Comparison of ENCODE assay signal across 29 cellular contexts in the genomic region with DNA sequence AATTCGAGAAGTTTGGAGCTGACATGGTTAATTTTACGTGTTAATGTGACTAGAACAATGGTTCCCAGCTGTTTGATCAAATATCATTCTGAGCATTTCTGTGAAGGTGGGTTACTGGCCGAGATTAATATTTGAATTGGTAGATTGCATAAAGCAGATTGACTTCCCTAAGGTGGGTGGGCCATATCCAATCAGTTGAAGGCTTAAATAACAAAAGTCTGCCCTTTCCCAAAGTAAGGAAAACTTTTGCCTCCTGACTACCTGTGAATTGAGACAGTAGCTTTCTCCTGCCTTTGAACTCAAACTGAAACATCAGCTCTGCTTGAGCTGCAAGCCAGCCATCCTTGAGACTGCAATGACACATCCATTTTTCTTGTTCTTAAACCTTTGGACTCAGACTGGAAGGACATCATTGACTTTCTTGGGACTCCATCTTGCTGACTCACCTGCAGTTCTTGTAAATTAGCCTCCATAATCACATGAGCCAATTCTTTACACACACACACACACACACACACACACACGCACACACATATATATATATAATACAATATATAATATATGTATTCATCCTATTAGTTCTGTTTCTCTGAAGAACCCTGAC.
DNase-seq lines count a peak whose midpoint lies in the region; ATAC-seq, FAIRE-seq and TF ChIP-seq lines count a peak whose summit lies in the region.
"Had no signal": no experiment of that assay in that cellular context is flagged by ENCODE, and none has a peak within 500 bp of the region (broad histone marks: within the 10 kb centered on the region; RNA-seq: fewer than 3 reads in every experiment).

No MANE protein-coding gene starts in this region.

- in situ Hi-C loops in K562 (cut with MboI) = no loop called here

- H3K9me3 Mint-ChIP-seq in nephron progenitor cell = peaks cover 3% of the 10 kb centered on the region
- H3K9me3 Mint-ChIP-seq: HFFc6 had no signal

- H3K27ac ChIP-seq in K562 (ENCODE audit: extremely low read depth, low read depth, low read length) (no peak overlapping the region), hepatocyte (peak overlapping the region; percentile 32)
- H3K27ac ChIP-seq: 22Rv1; A549; BLaER1 treated with 17β-estradiol and CSF1 and Interleukin-3, amounts not matched to agents 10 nM and 100 nM; GM23248 had no signal

- TF ChIP-seq CTCF in K562 (IDR thresholded peaks at IDR 0.05 in 2 of 3, conservative IDR thresholded peaks at IDR 0.05 in 1 of 3; ENCODE audit: insufficient read depth in 2 of 3, low read depth in 1 of 3, low read length in 3 of 3) (no peak), hepatocyte (IDR thresholded peaks at IDR 0.05; ENCODE audit: poor library complexity) (no peak), nephron progenitor cell (IDR thresholded peaks at IDR 0.05) (no peak)

- H3K4me3 ChIP-seq in K562 = no peak overlapping the region
- no peak overlapping the region for H3K4me3 ChIP-seq in hepatocyte
- H3K4me3 ChIP-seq: A549; BLaER1 treated with 17β-estradiol and CSF1 and Interleukin-3, amounts not matched to agents 10 nM and 100 nM; GM12878; GM23248 had no signal

- H3K4me3 Mint-ChIP-seq in nephron progenitor cell = no peak overlapping the region
- H3K4me3 Mint-ChIP-seq: CD14-positive monocyte; CD4-positive, alpha-beta T cell; CD8-positive, alpha-beta memory T cell; H9; HFFc6 had no signal

- TF ChIP-seq RAD21 in K562 (CRISPR knock-in tag; conservative IDR thresholded peaks at IDR 0.05 in 1 of 2, IDR thresholded peaks at IDR 0.05 in 1 of 2) = no peak

- H3K9me1 ChIP-seq in K562 (ENCODE audit: control insufficient read depth, insufficient read depth, low read length) = no peaks in the 10 kb centered on the region

- H3K36me3 ChIP-seq in K562 (ENCODE audit: control insufficient read depth, insufficient read depth, low read length) = no peaks in the 10 kb centered on the region
- H3K36me3 ChIP-seq in hepatocyte (replicated peaks; ENCODE audit: insufficient read depth, low read depth) = no peaks in the 10 kb centered on the region
- H3K36me3 ChIP-seq: BE2C; BLaER1 treated with 17β-estradiol and CSF1 and Interleukin-3, amounts not matched to agents 10 nM and 100 nM had no signal

- no peaks in the 10 kb centered on the region for H3K27me3 Mint-ChIP-seq in nephron progenitor cell (ENCODE audit: low read depth, poor library complexity)
- H3K27me3 Mint-ChIP-seq: CD4-positive, alpha-beta T cell; CD8-positive, alpha-beta memory T cell had no signal

- ATAC-seq in K562 (no peak), GM18907 (IDR thresholded peaks at IDR 0.05; ENCODE audit: unreplicated experiment) (no peak)
- ATAC-seq: A549, GM12878, HCT116 had no signal

- no peak overlapping the region for H2AFZ ChIP-seq in K562 (ENCODE audit: low read depth, low read length)
- no peak overlapping the region for H2AFZ ChIP-seq in hepatocyte
- H2AFZ ChIP-seq: GM23248 had no signal

- no peak overlapping the region for H3K9ac ChIP-seq in K562 (ENCODE audit: insufficient read depth in 1 of 2, low read depth in 2 of 2, low read length in 2 of 2)
- H3K9ac ChIP-seq: BLaER1 treated with 17β-estradiol and CSF1 and Interleukin-3, amounts not matched to agents 10 nM and 100 nM; GM23248 had no signal

- no TSS peak for BruUV-seq in K562 (replicated peaks; lab: Mats Ljungman, UMichigan)

- intact Hi-C loops in K562 (cut with micrococcal nuclease) = no loop called here

- H3K4me2 ChIP-seq in K562 (ENCODE audit: insufficient read depth, low read length) = no peak overlapping the region
- H3K4me2 ChIP-seq in hepatocyte = no peak overlapping the region
- H3K4me2 ChIP-seq: A549; BLaER1 treated with 17β-estradiol and CSF1 and Interleukin-3, amounts not matched to agents 10 nM and 100 nM had no signal

- no peak for TF ChIP-seq POLR2A in H54 (IDR thresholded peaks at IDR 0.05; ENCODE audit: low read depth, low read length)
- TF ChIP-seq POLR2A in K562 (conservative IDR thresholded peaks at IDR 0.05) = no peak

- H3K79me2 ChIP-seq in K562 (ENCODE audit: control insufficient read depth, insufficient read depth, low read length) = no peaks in the 10 kb centered on the region
- H3K79me2 ChIP-seq in hepatocyte = no peaks in the 10 kb centered on the region

- WGBS in K562 (ENCODE audit: insufficient coverage, low coverage, missing lambda C conversion rate) = 0% methylated on average over 4 of the region's 4 CpGs
- WGBS in hepatocyte (ENCODE audit: low lambda C conversion rate, missing lambda C conversion rate) = 89% methylated on average over 4 of the region's 4 CpGs

- H3K9me3 ChIP-seq in K562 (replicated peaks; ENCODE audit: control insufficient read depth, insufficient read depth, low read depth, low read length) (no peaks in the 10 kb centered on the region; the same call in 1 of the 2 replicates), hepatocyte (ENCODE audit: low read depth) (no peaks in the 10 kb centered on the region)
- H3K9me3 ChIP-seq: A549; BE2C; BLaER1 treated with 17β-estradiol and CSF1 and Interleukin-3, amounts not matched to agents 10 nM and 100 nM had no signal

- POLR2A ChIA-PET in K562 (lab: Yijun Ruan, JAX) = no interaction called here

- peak; percentile 33 for FAIRE-seq in H54 (lab: Jason Lieb, UNC)
- no peak for FAIRE-seq in K562 (lab: Jason Lieb, UNC)
- FAIRE-seq: A549, D721Med, GM12878, GM19239, H1 had no signal

- H4K20me1 ChIP-seq in K562 (replicated peaks; ENCODE audit: control insufficient read depth, insufficient read depth, low read length) = no peaks in the 10 kb centered on the region
- H4K20me1 ChIP-seq in hepatocyte (ENCODE audit: insufficient read depth, poor library complexity, severe bottlenecking) = no peaks in the 10 kb centered on the region
- H4K20me1 ChIP-seq: BLaER1 treated with 17β-estradiol and CSF1 and Interleukin-3, amounts not matched to agents 10 nM and 100 nM had no signal

- H3K9me2 ChIP-seq in hepatocyte (replicated peaks; ENCODE audit: insufficient read depth) = no peaks in the 10 kb centered on the region

- H3K4me1 ChIP-seq in K562 (replicated peaks in 1 of 2; ENCODE audit: control insufficient read depth in 2 of 2, insufficient read depth in 2 of 2, low read length in 2 of 2) (no peaks in the 10 kb centered on the region), hepatocyte (ENCODE audit: insufficient read depth) (no peaks in the 10 kb centered on the region)
- H3K4me1 ChIP-seq: A549; BE2C; BLaER1 treated with 17β-estradiol and CSF1 and Interleukin-3, amounts not matched to agents 10 nM and 100 nM had no signal

- CTCF ChIA-PET in K562 (lab: Yijun Ruan, JAX; ENCODE audit: low intra/inter-chr PET ratio) = no interaction called here

- H3K4me1 Mint-ChIP-seq in nephron progenitor cell = no peaks in the 10 kb centered on the region
- H3K4me1 Mint-ChIP-seq: CD14-positive monocyte; CD8-positive, alpha-beta memory T cell; H9 had no signal

- H3K27me3 ChIP-seq in K562 (ENCODE audit: control insufficient read depth in 2 of 2, insufficient read depth in 2 of 2, low read length in 2 of 2) (no peaks in the 10 kb centered on the region), hepatocyte (no peaks in the 10 kb centered on the region)
- H3K27me3 ChIP-seq: BE2C; BLaER1 treated with 17β-estradiol and CSF1 and Interleukin-3, amounts not matched to agents 10 nM and 100 nM had no signal

- DNase-seq in H54 (ENCODE audit: insufficient read length, low spot score) (no peak), K562 (ENCODE audit: extremely low read depth in 1 of 4, low spot score in 3 of 4) (no peak), hepatocyte (ENCODE audit: low spot score) (peak; percentile 32), nephron progenitor cell (no peak), UCSD-AML1 (lab: John Stamatoyannopoulos, UW; ENCODE audit: unreplicated experiment) (no peak), HuH-7 (ENCODE audit: low spot score) (no peak)
- no peak for DNase-seq in activated naive CD4-positive, alpha-beta T cell treated with anti-CD3 and anti-CD28 coated beads, Interleukin-2, amount 50 U/mL, for 16 hours
- DNase-seq: ACHN; AML-193; BE2C; CD4-positive, alpha-beta T cell; CD8-positive, alpha-beta memory T cell; DMS 273 treated with DMSO at 0.1 percent for 48 hours; DMS79; EL; GDM1; GM23248; H9; HFFc6 had no signal

- no peak for TF ChIP-seq EP300 in K562 (IDR thresholded peaks at IDR 0.05; ENCODE audit: low read length)

- H3K36me3 Mint-ChIP-seq in nephron progenitor cell (ENCODE audit: low read depth) = no peaks in the 10 kb centered on the region
- H3K36me3 Mint-ChIP-seq: CD14-positive monocyte; CD8-positive, alpha-beta memory T cell had no signal

- H3K27ac Mint-ChIP-seq in nephron progenitor cell = peak overlapping the region; percentile 1
- H3K27ac Mint-ChIP-seq: CD14-positive monocyte; CD4-positive, alpha-beta T cell; H9; HFFc6 had no signal

TF ChIP-seq in K562, 482 proteins besides CTCF, POLR2A, EP300 and RAD21:
- TF ChIP-seq ZNF134 (CRISPR knock-in tag; conservative IDR thresholded peaks at IDR 0.05) = peak; percentile 92
- TF ChIP-seq DNMT1 (IDR thresholded peaks at IDR 0.05) = no peak
- TF ChIP-seq NR2C1 (IDR thresholded peaks at IDR 0.05) = no peak
- TF ChIP-seq NR2C1 (tag; IDR thresholded peaks at IDR 0.05) = no peak
- TF ChIP-seq FOXP4 (CRISPR knock-in tag; IDR thresholded peaks at IDR 0.05; ENCODE audit: borderline replicate concordance) = no peak
- no peak for TF ChIP-seq DIDO1 (tag; IDR thresholded peaks at IDR 0.05; ENCODE audit: low read depth)
TF ChIP-seq in K562: peak in this region for 1.
